ENCODE assay signal across 1 cellular context in genomic region chr7:107234436-107234835, GRCh38.
TF ChIP-seq lines count a peak whose summit lies in the region.

No MANE protein-coding gene starts in this region.

TF ChIP-seq in GM23338, 12 proteins besides CTCF, POLR2A, EP300 and RAD21 (continued from another document):
- TF ChIP-seq ZNF462 (CRISPR knock-in tag; IDR thresholded peaks at IDR 0.05) = no peak
